ENCODE assay signal across 17 cellular contexts in the genomic region with DNA sequence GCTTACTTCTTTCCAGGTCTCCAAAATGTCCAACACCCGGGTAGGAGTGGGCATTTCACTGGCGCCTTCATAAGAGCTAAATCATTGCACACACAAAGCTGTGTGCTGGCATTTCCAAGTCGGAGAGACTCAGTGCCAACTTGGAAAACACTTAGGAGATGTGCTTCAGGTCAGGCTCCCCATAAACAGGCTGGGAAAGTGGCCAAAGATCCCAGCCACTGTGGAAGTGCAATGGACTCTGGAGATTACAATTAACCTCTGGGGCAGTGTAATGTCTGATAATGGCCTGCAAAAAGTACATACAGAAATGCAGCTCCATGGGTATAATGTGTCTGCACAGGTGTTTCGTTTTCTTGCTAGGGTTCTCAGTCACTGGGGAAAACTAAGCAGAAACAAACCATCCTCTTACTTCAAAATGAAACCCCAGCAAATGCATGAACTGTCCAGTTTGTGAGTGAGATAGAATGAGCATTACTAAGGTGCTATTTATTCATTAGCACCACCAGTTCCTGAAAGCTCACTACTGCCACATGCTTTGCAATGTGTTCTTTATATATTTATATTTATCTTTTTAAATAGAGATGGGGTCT.
DNase-seq lines count a peak whose midpoint lies in the region; ATAC-seq, FAIRE-seq and TF ChIP-seq lines count a peak whose summit lies in the region.
"Had no signal": no experiment of that assay in that cellular context is flagged by ENCODE, and none has a peak within 500 bp of the region (broad histone marks: within the 10 kb centered on the region; RNA-seq: fewer than 3 reads in every experiment).

No MANE protein-coding gene starts in this region.

- no peak for TF ChIP-seq POLR2A in HepG2 (IDR thresholded peaks at IDR 0.05; ENCODE audit: insufficient read depth in 1 of 2, low read depth in 2 of 2, low read length in 2 of 2)

- DNase-seq in HepG2 (ENCODE audit: low spot score) (no peak), NOMO-1 (lab: John Stamatoyannopoulos, UW; ENCODE audit: unreplicated experiment in 2 of 2) (no peak), D341Med (ENCODE audit: low spot score) (no peak), NCI-H1930 (lab: John Stamatoyannopoulos, UW) (no peak), H9 (no peak)
- DNase-seq: activated CD4-positive, CD25-positive, alpha-beta regulatory T cell; activated naive CD8-positive, alpha-beta T cell treated with anti-CD3 and anti-CD28 coated beads, Interleukin-2, amount 50 U/mL, for 24 hours; CD4-positive, alpha-beta T cell; GF-D8; mucosa of descending colon; NCI-H1417 treated with DMSO at 0.1 percent for 48 hours; NCI-H774; stimulated activated CD4-positive, alpha-beta T cell treated with anti-CD3 and anti-CD28 coated beads, Interleukin-2, amount 100 ng/mL, for 24 hours; stimulated activated naive CD4-positive, alpha-beta T cell treated with Interleukin-2 at 50 U/mL for 16 hours had no signal

- no peak overlapping the region for H2BK5ac ChIP-seq in H9 (ENCODE audit: insufficient read length, low read length)

- H3K56ac ChIP-seq in H9 (ENCODE audit: insufficient read length, low read depth, low read length) = no peak overlapping the region

- peaks cover 13% of the 10 kb centered on the region for H3K4me1 ChIP-seq in HepG2 (ENCODE audit: insufficient read depth, low read length)
- no peaks in the 10 kb centered on the region for H3K4me1 ChIP-seq in H9 (ENCODE audit: insufficient read depth, low read length)

- intact Hi-C loops in HepG2 (cut with micrococcal nuclease; ENCODE audit: unreplicated experiment) = no loop called here

- no peak overlapping the region for H4K91ac ChIP-seq in H9 (ENCODE audit: insufficient read length, low read depth, low read length)

- POLR2A ChIA-PET in HepG2 (lab: Yijun Ruan, JAX) = no interaction called here

- peaks cover 8 to 9% of the 10 kb centered on the region in 2 experiments; a peak in 2 of 4 replicates for H3K4me1 Mint-ChIP-seq in H9

- H2BK12ac ChIP-seq in H9 (ENCODE audit: insufficient read length, low read depth, low read length) = no peak overlapping the region

- H3K79me1 ChIP-seq in H9 (ENCODE audit: insufficient read depth, low read depth, low read length, poor library complexity, severe bottlenecking) = no peaks in the 10 kb centered on the region

- H2BK20ac ChIP-seq in H9 (ENCODE audit: low read depth, low read length, poor library complexity, severe bottlenecking) = no peak overlapping the region

- no peaks in the 10 kb centered on the region for H3K23me2 ChIP-seq in H9 (ENCODE audit: insufficient read length, low read depth, low read length, poor library complexity, severe bottlenecking)

- no peak overlapping the region for H2AK5ac ChIP-seq in H9 (ENCODE audit: insufficient read length, low read length)

- no peaks in the 10 kb centered on the region for H3K36me3 Mint-ChIP-seq in H9 (ENCODE audit: insufficient read depth in 1 of 3, low read depth in 3 of 3)

- no peak for FAIRE-seq in HepG2 (lab: Jason Lieb, UNC)

- H2BK120ac ChIP-seq in H9 (ENCODE audit: low read depth, low read length, poor library complexity, severe bottlenecking) = no peak overlapping the region

- TF ChIP-seq RAD21 in HepG2 (CRISPR knock-in tag; IDR thresholded peaks at IDR 0.05) = no peak

- no TSS peak for BruUV-seq in HepG2 (replicated peaks; lab: Mats Ljungman, UMichigan)

- ATAC-seq in GM18858 (IDR thresholded peaks at IDR 0.05; ENCODE audit: unreplicated experiment) (peak; percentile 85), GM21619 (IDR thresholded peaks at IDR 0.05; ENCODE audit: unreplicated experiment) (peak; percentile 89), HG03354 (IDR thresholded peaks at IDR 0.05; ENCODE audit: poor library complexity, severe bottlenecking, unreplicated experiment) (peak; percentile 87), HepG2 (peak; percentile 37; the same call in 2 of the 3 replicates)
- ATAC-seq: activated naive CD8-positive, alpha-beta T cell treated with anti-CD3 and anti-CD28 coated beads, Interleukin-2, amount 50 U/mL, for 24 hours; mucosa of descending colon had no signal

- no peak overlapping the region for H2BK15ac ChIP-seq in H9 (ENCODE audit: low read depth, low read length)

- H3K14ac ChIP-seq in H9 (ENCODE audit: insufficient read depth, low read length) = no peak overlapping the region

- H3K9ac ChIP-seq in HepG2 (ENCODE audit: insufficient read depth, low read depth, low read length) (no peak overlapping the region), H9 (ENCODE audit: extremely low read depth, insufficient read length, low read length) (no peak overlapping the region)

- H4K20me1 ChIP-seq in HepG2 (ENCODE audit: insufficient read depth, low read length) = no peaks in the 10 kb centered on the region
- H4K20me1 ChIP-seq in H9 (ENCODE audit: control insufficient read depth, insufficient read depth, insufficient read length) = no peaks in the 10 kb centered on the region

- H3K9me3 ChIP-seq in HepG2 (ENCODE audit: low read length) (no peaks in the 10 kb centered on the region), H9 (ENCODE audit: control insufficient read depth, low read depth, low read length) (no peaks in the 10 kb centered on the region)
- H3K9me3 ChIP-seq: mucosa of descending colon had no signal

- H2AFZ ChIP-seq in HepG2 (ENCODE audit: low read length) (no peak overlapping the region), H9 (ENCODE audit: low read length) (no peak overlapping the region)

- H3K27ac Mint-ChIP-seq in H9 = no peak overlapping the region
- H3K27ac Mint-ChIP-seq: activated naive CD8-positive, alpha-beta T cell treated with anti-CD3 and anti-CD28 coated beads, Interleukin-2, amount 50 U/mL, for 24 hours; CD4-positive, alpha-beta T cell had no signal

- CTCF ChIA-PET in HepG2 (lab: Yijun Ruan, JAX; ENCODE audit: low intra/inter-chr PET ratio, low total read pairs) = no interaction called here

- H3K27me3 Mint-ChIP-seq in H9 (ENCODE audit: low read depth) = no peaks in the 10 kb centered on the region
- H3K27me3 Mint-ChIP-seq: activated naive CD8-positive, alpha-beta T cell treated with anti-CD3 and anti-CD28 coated beads, Interleukin-2, amount 50 U/mL, for 24 hours; CD4-positive, alpha-beta T cell had no signal

- TF ChIP-seq EP300 in HepG2 (IDR thresholded peaks at IDR 0.05; ENCODE audit: low read depth in 2 of 2, low read length in 2 of 2) = no peak
- no peak for TF ChIP-seq EP300 in HepG2 (CRISPR knock-in tag; IDR thresholded peaks at IDR 0.05; ENCODE audit: borderline replicate concordance)

- peaks cover 0 to 1% of the 10 kb centered on the region in 2 experiments; a peak in 1 of 5 replicates for H3K36me3 ChIP-seq in HepG2 (replicated peaks in 1 of 2; ENCODE audit: control insufficient read depth in 1 of 2, insufficient read depth in 2 of 2, low read length in 2 of 2)

- no peak overlapping the region for H3K23ac ChIP-seq in H9 (ENCODE audit: insufficient read length, low read depth, low read length)

- no peak overlapping the region for H3K4me3 ChIP-seq in HepG2 (replicated peaks in 1 of 3; ENCODE audit: insufficient read depth in 1 of 3, low read depth in 2 of 3, low read length in 3 of 3)
- H3K4me3 ChIP-seq: mucosa of descending colon had no signal

- H3K9me3 Mint-ChIP-seq in H9 = no peaks in the 10 kb centered on the region
- H3K9me3 Mint-ChIP-seq: activated naive CD8-positive, alpha-beta T cell treated with anti-CD3 and anti-CD28 coated beads, Interleukin-2, amount 50 U/mL, for 24 hours; CD4-positive, alpha-beta T cell had no signal

- no peak overlapping the region for H3T11ph ChIP-seq in H9 (ENCODE audit: low read length)

- no peak overlapping the region for H4K5ac ChIP-seq in H9 (ENCODE audit: insufficient read length, low read depth, low read length)

- H3K18ac ChIP-seq in H9 (ENCODE audit: insufficient read length, low read depth, low read length) = no peak overlapping the region

- no peak overlapping the region for H3K4ac ChIP-seq in H9 (ENCODE audit: low read depth, low read length)

- peaks cover 8% of the 10 kb centered on the region for H3K79me2 ChIP-seq in HepG2 (ENCODE audit: insufficient read depth, low read length)
- H3K79me2 ChIP-seq in H9 (ENCODE audit: insufficient read depth, low read length) = no peaks in the 10 kb centered on the region

- no peak overlapping the region for H3K4me3 Mint-ChIP-seq in H9
- H3K4me3 Mint-ChIP-seq: activated naive CD8-positive, alpha-beta T cell treated with anti-CD3 and anti-CD28 coated beads, Interleukin-2, amount 50 U/mL, for 24 hours; CD4-positive, alpha-beta T cell had no signal

- no peak overlapping the region for H3K27ac ChIP-seq in HepG2 (ENCODE audit: extremely low read length, insufficient read depth, low read length)
- H3K27ac ChIP-seq in H9 (ENCODE audit: insufficient read length, low read depth, low read length) = no peak overlapping the region

- no peaks in the 10 kb centered on the region for H3K27me3 ChIP-seq in HepG2 (ENCODE audit: control insufficient read depth in 1 of 2, insufficient read depth in 2 of 2, low read length in 2 of 2)
- H3K27me3 ChIP-seq in H9 (ENCODE audit: insufficient read depth, low read length) = no peaks in the 10 kb centered on the region

- H3K4me2 ChIP-seq in HepG2 (ENCODE audit: low read depth, low read length) (peak overlapping the region; percentile 8), H9 (ENCODE audit: insufficient read depth, insufficient read length, low read length) (no peak overlapping the region)

- in situ Hi-C loops in HepG2 (cut with HindIII; ENCODE audit: extremely low pct_ligation_motif_present, low pct_unique_long_range_greater_than_20kb) = no loop called here

- H4K8ac ChIP-seq in H9 (replicated peaks; ENCODE audit: insufficient read length, low read depth, low read length) = no peak overlapping the region

- no peak for TF ChIP-seq CTCF in HepG2 (CRISPR knock-in tag; IDR thresholded peaks at IDR 0.05)
- no peak for TF ChIP-seq CTCF in H9 (conservative IDR thresholded peaks at IDR 0.05)

- 73% methylated on average over 4 of the region's 4 CpGs for WGBS in HepG2 (ENCODE audit: low lambda C conversion rate)
- no CpG with 5 or more reads among the region's 4 CpGs for WGBS in H9 (ENCODE audit: extremely low coverage, insufficient read length, low lambda C conversion rate)

TF ChIP-seq in HepG2, 621 proteins besides CTCF, POLR2A, EP300 and RAD21 (continues in another document):
- TF ChIP-seq ZNF317 (CRISPR knock-in tag; IDR thresholded peaks at IDR 0.05) = no peak
- TF ChIP-seq MIER3 (CRISPR knock-in tag; IDR thresholded peaks at IDR 0.05; ENCODE audit: borderline replicate concordance) = no peak
- no peak for TF ChIP-seq CCDC6 (CRISPR knock-in tag; IDR thresholded peaks at IDR 0.05)
- no peak for TF ChIP-seq ZNF224 (CRISPR knock-in tag; IDR thresholded peaks at IDR 0.05)

Comparison
In these comparisons a context has a peak if more than half of its experiments do, and no peak if none do; other contexts are left out.
1. ATAC-seq: peak in every context shown above with its lines; median percentile 89 in GM21619; 87 in HG03354; 85 in GM18858; 37 in HepG2.